In genomic region chr3:156628836-156629618, GRCh38 we compare ENCODE assay signal across 16 cellular contexts. TPM values are rescaled to one million over a fixed set of nuclear protein-coding genes. Genes with fewer than 3 reads are reported as not detected.
DNase-seq lines count a peak whose midpoint lies in the region; ATAC-seq, FAIRE-seq and TF ChIP-seq lines count a peak whose summit lies in the region.
"Had no signal": no experiment of that assay in that cellular context is flagged by ENCODE, and none has a peak within 500 bp of the region (broad histone marks: within the 10 kb centered on the region; RNA-seq: fewer than 3 reads in every experiment).

No MANE protein-coding gene starts in this region.

- no peak overlapping the region for H2BK12ac ChIP-seq in neuronal stem cell (ENCODE audit: low read length)

- no peak for TF ChIP-seq CTCF in cardiac muscle cell (IDR thresholded peaks at IDR 0.05; ENCODE audit: low read depth, low read length)
- no peak for TF ChIP-seq CTCF in right atrium auricular region (IDR thresholded peaks at IDR 0.05)
- TF ChIP-seq CTCF in keratinocyte (optimal IDR thresholded peaks at IDR 0.05 in 1 of 3, IDR thresholded peaks at IDR 0.05 in 1 of 3, conservative IDR thresholded peaks at IDR 0.05 in 1 of 3; ENCODE audit: extremely low read depth in 1 of 3, insufficient read depth in 2 of 3, low read length in 3 of 3), result no peak

- H3K79me2 ChIP-seq in keratinocyte (ENCODE audit: control insufficient read depth, insufficient read depth, low read length), result no peaks in the 10 kb centered on the region

- H3K18ac ChIP-seq in neuronal stem cell (ENCODE audit: low read length), result peak overlapping the region; percentile 27

- no peaks in the 10 kb centered on the region for H3K9me1 ChIP-seq in keratinocyte (ENCODE audit: control insufficient read depth, extremely low read depth, insufficient read depth, low read length)

- no peak overlapping the region for H3K9ac ChIP-seq in keratinocyte (ENCODE audit: control insufficient read depth, extremely low read depth, insufficient read depth, low read length)
- H3K9ac ChIP-seq in neuronal stem cell (ENCODE audit: low read depth, low read length, poor library complexity), result no peak overlapping the region
- H3K9ac ChIP-seq: BLaER1 treated with 17β-estradiol and CSF1 and Interleukin-3, amounts not matched to agents 10 nM and 100 nM had no signal

- H3K4me1 ChIP-seq in cardiac muscle cell (ENCODE audit: low read depth) (peaks cover 15% of the 10 kb centered on the region), right atrium auricular region (no peaks in the 10 kb centered on the region), keratinocyte (ENCODE audit: control insufficient read depth, extremely low read depth, insufficient read depth, low read length) (peaks cover 49% of the 10 kb centered on the region), neuronal stem cell (ENCODE audit: control insufficient read depth in 2 of 2, insufficient read depth in 1 of 2, low read depth in 1 of 2, low read length in 2 of 2) (peaks cover 0 to 6% of the 10 kb centered on the region in 2 donors)
- H3K4me1 ChIP-seq: BLaER1 treated with 17β-estradiol and CSF1 and Interleukin-3, amounts not matched to agents 10 nM and 100 nM; HAP-1; Peyer's patch had no signal

- no peaks in the 10 kb centered on the region for H4K20me1 ChIP-seq in keratinocyte (ENCODE audit: control insufficient read depth, extremely low read depth, insufficient read depth, low read length)
- H4K20me1 ChIP-seq: BLaER1 treated with 17β-estradiol and CSF1 and Interleukin-3, amounts not matched to agents 10 nM and 100 nM had no signal

- no peak overlapping the region for H3K4ac ChIP-seq in neuronal stem cell (ENCODE audit: low read length)

- H3K27me3 ChIP-seq in cardiac muscle cell, result no peaks in the 10 kb centered on the region
- no peaks in the 10 kb centered on the region for H3K27me3 ChIP-seq in right atrium auricular region
- H3K27me3 ChIP-seq in keratinocyte (ENCODE audit: control insufficient read depth, extremely low read depth, insufficient read depth, low read length), result no peaks in the 10 kb centered on the region
- H3K27me3 ChIP-seq in neuronal stem cell (ENCODE audit: control insufficient read depth in 3 of 3, insufficient read depth in 3 of 3, low read depth in 1 of 3, low read length in 3 of 3), result peaks cover 0 to 15% (median 0%) of the 10 kb centered on the region in 3 experiments
- H3K27me3 ChIP-seq: BLaER1 treated with 17β-estradiol and CSF1 and Interleukin-3, amounts not matched to agents 10 nM and 100 nM; Peyer's patch had no signal

- H3K23ac ChIP-seq in neuronal stem cell (ENCODE audit: low read depth, low read length, poor library complexity), result no peak overlapping the region

- no peaks in the 10 kb centered on the region for H3K9me3 ChIP-seq in cardiac muscle cell (ENCODE audit: low read depth)
- H3K9me3 ChIP-seq in right atrium auricular region, result no peaks in the 10 kb centered on the region
- H3K9me3 ChIP-seq in keratinocyte (ENCODE audit: control insufficient read depth, low read depth, low read length), result no peaks in the 10 kb centered on the region
- H3K9me3 ChIP-seq in neuronal stem cell (replicated peaks in 1 of 2; ENCODE audit: control insufficient read depth in 2 of 2, insufficient read depth in 1 of 2, low read depth in 1 of 2, low read length in 2 of 2), result no peaks in the 10 kb centered on the region
- H3K9me3 ChIP-seq: BLaER1 treated with 17β-estradiol and CSF1 and Interleukin-3, amounts not matched to agents 10 nM and 100 nM; HAP-1; Peyer's patch had no signal

- no peak for ATAC-seq in GM19455 (IDR thresholded peaks at IDR 0.05; ENCODE audit: unreplicated experiment)
- no peak for ATAC-seq in GM19023 (IDR thresholded peaks at IDR 0.05; ENCODE audit: unreplicated experiment)
- ATAC-seq in GM18858 (IDR thresholded peaks at IDR 0.05; ENCODE audit: unreplicated experiment), result no peak

- H3K4me3 ChIP-seq in cardiac muscle cell, result no peak overlapping the region
- no peak overlapping the region for H3K4me3 ChIP-seq in right atrium auricular region
- H3K4me3 ChIP-seq in keratinocyte (ENCODE audit: control insufficient read depth in 2 of 3, extremely low read depth in 1 of 3, insufficient read depth in 2 of 3, low read depth in 1 of 3, low read length in 3 of 3), result no peak overlapping the region
- no peak overlapping the region for H3K4me3 ChIP-seq in neuronal stem cell (ENCODE audit: low read length in 2 of 2)
- H3K4me3 ChIP-seq: BLaER1 treated with 17β-estradiol and CSF1 and Interleukin-3, amounts not matched to agents 10 nM and 100 nM; HAP-1; Peyer's patch had no signal

- no peak overlapping the region for H2BK120ac ChIP-seq in neuronal stem cell (ENCODE audit: low read depth, low read length)

- no peak overlapping the region for H2AK5ac ChIP-seq in neuronal stem cell (ENCODE audit: low read depth, low read length)

- H2AFZ ChIP-seq in keratinocyte (ENCODE audit: control insufficient read depth, low read length) (no peak overlapping the region), neuronal stem cell (ENCODE audit: low read length) (no peak overlapping the region)

- no peak overlapping the region for H4K91ac ChIP-seq in neuronal stem cell (ENCODE audit: low read depth, low read length, poor library complexity)

- H3K27ac ChIP-seq in cardiac muscle cell, result peak overlapping the region; percentile 45
- no peak overlapping the region for H3K27ac ChIP-seq in right atrium auricular region
- H3K27ac ChIP-seq in keratinocyte (ENCODE audit: control insufficient read depth, insufficient read depth, low read length), result no peak overlapping the region
- no peak overlapping the region for H3K27ac ChIP-seq in neuronal stem cell (replicated peaks; ENCODE audit: low read length)
- H3K27ac ChIP-seq: 22Rv1; BLaER1 treated with 17β-estradiol and CSF1 and Interleukin-3, amounts not matched to agents 10 nM and 100 nM; Peyer's patch had no signal

- H3K79me1 ChIP-seq in neuronal stem cell (ENCODE audit: low read depth, low read length), result no peaks in the 10 kb centered on the region

- no peak overlapping the region for H4K8ac ChIP-seq in neuronal stem cell (ENCODE audit: low read depth, low read length)

- H3K14ac ChIP-seq in neuronal stem cell (ENCODE audit: low read length), result no peak overlapping the region

- peak overlapping the region; percentile 47 for H3K4me2 ChIP-seq in keratinocyte (ENCODE audit: control insufficient read depth, extremely low read depth, insufficient read depth, low read depth, low read length)
- H3K4me2 ChIP-seq in neuronal stem cell (ENCODE audit: insufficient read depth, low read length, poor library complexity, severe bottlenecking), result no peak overlapping the region
- H3K4me2 ChIP-seq: BLaER1 treated with 17β-estradiol and CSF1 and Interleukin-3, amounts not matched to agents 10 nM and 100 nM had no signal

- DNase-seq in cardiac muscle cell (ENCODE audit: low read depth in 1 of 2, low spot score in 1 of 2) (no peak), right atrium auricular region (ENCODE audit: low spot score) (no peak), keratinocyte (ENCODE audit: low read depth, low spot score) (no peak), neuronal stem cell (ENCODE audit: low spot score) (no peak)
- no peak for DNase-seq in activated CD8-positive, alpha-beta memory T cell treated with anti-CD3 and anti-CD28 coated beads, Interleukin-2, amount 50 U/mL, for 48 hours
- DNase-seq: DMS153, NCI-H2107, NCI-H446, Peyer's patch, SHP77 had no signal

- H3K36me3 ChIP-seq in cardiac muscle cell, result no peaks in the 10 kb centered on the region
- no peaks in the 10 kb centered on the region for H3K36me3 ChIP-seq in right atrium auricular region
- no peaks in the 10 kb centered on the region for H3K36me3 ChIP-seq in keratinocyte (ENCODE audit: control insufficient read depth in 2 of 2, extremely low read depth in 1 of 2, insufficient read depth in 2 of 2, low read length in 2 of 2)
- no peaks in the 10 kb centered on the region for H3K36me3 ChIP-seq in neuronal stem cell (replicated peaks in 1 of 2; ENCODE audit: control insufficient read depth in 2 of 2, insufficient read depth in 2 of 2, low read length in 2 of 2)
- H3K36me3 ChIP-seq: BLaER1 treated with 17β-estradiol and CSF1 and Interleukin-3, amounts not matched to agents 10 nM and 100 nM; HAP-1; Peyer's patch had no signal

- no peak overlapping the region for H2BK15ac ChIP-seq in neuronal stem cell (ENCODE audit: low read length)

- WGBS in neuronal stem cell (ENCODE audit: extremely low coverage in 2 of 2, insufficient read length in 2 of 2, insufficient replicate concordance in 1 of 2), 2 donors, result no CpG with 5 or more reads among the region's 5 CpGs

- dilution Hi-C loops in keratinocyte (cut with MboI; ENCODE audit: extremely low pct_ligation_motif_present, low sequenced_read_pairs), result no loop called here

- no peak overlapping the region for H2BK5ac ChIP-seq in neuronal stem cell (ENCODE audit: low read length)

- FAIRE-seq in keratinocyte (lab: Jason Lieb, UNC), result no peak

RNA-seq across cellular contexts. Expression of gene TIPARP, which starts 45.4 kb away (rescaled TPM):
- total RNA-seq in cardiac muscle cell (71.4 and 115 TPM in 2 replicates), right atrium auricular region (10 to 100 TPM; 39.9 to 47.2 TPM)
- polyA plus RNA-seq in cardiac muscle cell (22.2 and 37.1 TPM in 2 replicates), keratinocyte (41.5 to 62.0 TPM (median 44.6 TPM) in 3 replicates)
- 22.3 TPM for polyA plus RNA-seq in keratinocyte (2011; ENCODE audit: low read depth)
- 24.6 and 53.9 TPM in 2 replicates for polyA plus RNA-seq in keratinocyte (2011; cell fraction: cytosol; rRNA removed)
- polyA plus RNA-seq in keratinocyte (2011; cell fraction: nucleus; rRNA removed), result 42.8 and 54.5 TPM in 2 replicates
- 42.8 and 45.7 TPM in 2 replicates for polyA plus RNA-seq in keratinocyte (2012; ENCODE audit: low replicate concordance)
- 45.3 to 110 TPM (median 47.2 TPM) in 3 replicates for polyA minus RNA-seq in keratinocyte
- 21.5 TPM for polyA minus RNA-seq in keratinocyte (2011; cell fraction: cytosol; rRNA and poly(A)+ RNA removed)
- 50.3 and 114 TPM in 2 replicates for polyA minus RNA-seq in keratinocyte (2011; cell fraction: nucleus; rRNA and poly(A)+ RNA removed)
- polyA plus RNA-seq in neuronal stem cell (2013, experiment 1 of 2), result 4.3 TPM
- polyA plus RNA-seq in neuronal stem cell (2013, experiment 2 of 2), result 4.8 TPM
